ENCODE assay signal across 6 cellular contexts in genomic region chr11:65524010-65524746, GRCh38. TPM values are rescaled to one million over a fixed set of nuclear protein-coding genes. Genes with fewer than 3 reads are reported as not detected.
A peak's percentile ranks its signal among the peaks of the same experiment; 100 is the strongest.
DNase-seq lines count a peak whose midpoint lies in the region; ATAC-seq lines count a peak whose summit lies in the region.

No MANE protein-coding gene starts in this region.

- peak; percentile 4 for ATAC-seq in effector memory CD8-positive, alpha-beta T cell (replicated peaks)
- ATAC-seq in GM19351 (IDR thresholded peaks at IDR 0.05; ENCODE audit: unreplicated experiment), result no peak

- peaks cover 8% of the 10 kb centered on the region for H3K36me3 Mint-ChIP-seq in effector memory CD8-positive, alpha-beta T cell (ENCODE audit: insufficient read depth)

- peak overlapping the region; percentile 62 to 70 for H3K4me3 Mint-ChIP-seq in effector memory CD8-positive, alpha-beta T cell

- H3K9me3 Mint-ChIP-seq in effector memory CD8-positive, alpha-beta T cell, result no peaks in the 10 kb centered on the region

- H3K27ac Mint-ChIP-seq in effector memory CD8-positive, alpha-beta T cell, result peak overlapping the region; percentile 62 to 73

- peaks cover 21 to 27% of the 10 kb centered on the region in 2 donors for H3K4me1 Mint-ChIP-seq in effector memory CD8-positive, alpha-beta T cell (ENCODE audit: low read depth in 2 of 2)

- peak; percentile 59 for DNase-seq in NCI-H146 (lab: John Stamatoyannopoulos, UW)
- no peak for DNase-seq in effector memory CD8-positive, alpha-beta T cell
- DNase-seq in renal cortical epithelial cell (ENCODE audit: low read depth), result peak; percentile 47
- no peak for DNase-seq in NCI-H345 (lab: John Stamatoyannopoulos, UW)
- no peak for DNase-seq in NCI-H2196 (lab: John Stamatoyannopoulos, UW; ENCODE audit: unreplicated experiment)

- no peaks in the 10 kb centered on the region for H3K27me3 Mint-ChIP-seq in effector memory CD8-positive, alpha-beta T cell

RNA-seq across cellular contexts. Expression of gene SCYL1, which starts 0.7 kb away (rescaled TPM):
- 48.8 and 57.2 TPM in 2 replicates for total RNA-seq in renal cortical epithelial cell

RNA-seq across cellular contexts. Expression of gene MALAT1, which starts 25.3 kb away (rescaled TPM):
- 3,367 and 12,764 TPM in 2 replicates for total RNA-seq in renal cortical epithelial cell

RNA-seq across cellular contexts. Expression of gene LTBP3, which starts 34.0 kb away (rescaled TPM):
- 11.6 and 82.8 TPM in 2 replicates for total RNA-seq in renal cortical epithelial cell

RNA-seq across cellular contexts. Expression of gene ZNRD2, which starts 46.1 kb away (rescaled TPM):
- 33.8 and 53.1 TPM in 2 replicates for total RNA-seq in renal cortical epithelial cell

RNA-seq across cellular contexts. Expression of gene FAM89B, which starts 48.2 kb away (rescaled TPM):
- total RNA-seq in renal cortical epithelial cell, result 10.1 and 14.8 TPM in 2 replicates

Comparison
In these comparisons a context has a peak if more than half of its experiments do, and no peak if none do; other contexts are left out.
1. DNase-seq: peak in NCI-H146 (single experiment) and renal cortical epithelial cell (single experiment); none in effector memory CD8-positive, alpha-beta T cell (0 of 3), NCI-H345 (single experiment) and NCI-H2196 (single experiment).